ENCODE assay signal across 10 cellular contexts in genomic region chr5:116032094-116032517, GRCh38. TPM values are rescaled to one million over a fixed set of nuclear protein-coding genes. Genes with fewer than 3 reads are reported as not detected.
DNase-seq lines count a peak whose midpoint lies in the region; ATAC-seq and TF ChIP-seq lines count a peak whose summit lies in the region.
"Had no signal": no experiment of that assay in that cellular context is flagged by ENCODE, and none has a peak within 500 bp of the region (broad histone marks: within the 10 kb centered on the region; RNA-seq: fewer than 3 reads in every experiment).

ARL14EPL (plus strand) TSS chr5:116032472; CDS start chr5:116051466, 18,994 bp downstream.

- DNase-seq in activated CD4-positive, alpha-beta T cell treated with anti-CD3 and anti-CD28 coated beads for 48 hours: peak; percentile 7
- no peak for DNase-seq in activated CD4-positive, alpha-beta T cell treated with anti-CD3 and anti-CD28 coated beads, Interleukin-2, amount 50 U/mL, for 4 hours
- peak; percentile 90 for DNase-seq in NB4 (ENCODE audit: low read depth)
- peak; percentile 91 to 92 for DNase-seq in cardiac fibroblast (ENCODE audit: low read depth in 2 of 2)
- DNase-seq in myocyte (ENCODE audit: low read depth): peak; percentile 75
- no peak for DNase-seq in NCI-H1092 (lab: John Stamatoyannopoulos, UW)
- DNase-seq in glutamatergic neuron: no peak

- peak; percentile 28 for TF ChIP-seq CTCF in NB4 (IDR thresholded peaks at IDR 0.05; ENCODE audit: low read depth, low read length)
- TF ChIP-seq CTCF in cardiac fibroblast (IDR thresholded peaks at IDR 0.05; ENCODE audit: low read depth, low read length): peak; percentile 34
- TF ChIP-seq CTCF in glutamatergic neuron (IDR thresholded peaks at IDR 0.05; ENCODE audit: partially characterized antibody, unreplicated experiment): no peak

- ATAC-seq in HG02588 (IDR thresholded peaks at IDR 0.05; ENCODE audit: unreplicated experiment): peak; percentile 72

- H3K4me3 ChIP-seq in NB4 (ENCODE audit: low read depth, low read length) (no peak within 1 kb of the TSS), cardiac fibroblast (replicated peaks in 1 of 2; ENCODE audit: low read depth in 2 of 2, low read length in 2 of 2) (no peak within 1 kb of the TSS)

- H3K36me3 Mint-ChIP-seq in glutamatergic neuron (ENCODE audit: unreplicated experiment): no peaks in the 10 kb centered on the region

- H3K4me1 Mint-ChIP-seq in glutamatergic neuron (ENCODE audit: low read depth, unreplicated experiment): no peaks in the 10 kb centered on the region

- no peaks in the 10 kb centered on the region for H3K9me3 Mint-ChIP-seq in glutamatergic neuron (ENCODE audit: unreplicated experiment)
- H3K9me3 Mint-ChIP-seq: dendritic cell treated with granulocyte-macrophage colony-stimulating factor and Interleukin-4, amounts not matched to agents 40 ng/mL and 50 ng/mL, for 4 days had no signal

- no peak for TF ChIP-seq POLR2A in NB4 (IDR thresholded peaks at IDR 0.05; ENCODE audit: extremely low read depth, insufficient read length)

- H3K27ac Mint-ChIP-seq in glutamatergic neuron (ENCODE audit: unreplicated experiment): no peak within 1 kb of the TSS
- H3K27ac Mint-ChIP-seq: dendritic cell treated with granulocyte-macrophage colony-stimulating factor and Interleukin-4, amounts not matched to agents 40 ng/mL and 50 ng/mL, for 4 days had no signal

- H3K4me3 Mint-ChIP-seq in glutamatergic neuron (ENCODE audit: unreplicated experiment): no peak within 1 kb of the TSS
- H3K4me3 Mint-ChIP-seq: dendritic cell treated with granulocyte-macrophage colony-stimulating factor and Interleukin-4, amounts not matched to agents 40 ng/mL and 50 ng/mL, for 4 days had no signal

- no peaks in the 10 kb centered on the region for H3K27me3 Mint-ChIP-seq in glutamatergic neuron (ENCODE audit: unreplicated experiment)

RNA-seq across cellular contexts. Expression of gene ARL14EPL, which starts in this region (rescaled TPM):
- total RNA-seq in myocyte: 0.35 and 0.47 TPM in 2 replicates
- polyA plus RNA-seq in myocyte (2012): 0.05 TPM
- total RNA-seq in glutamatergic neuron (ENCODE audit: unreplicated experiment): not detected
- total RNA-seq: temporal lobe had no signal

Comparison
In these comparisons a context has a peak if more than half of its experiments do, and no peak if none do; other contexts are left out.
1. DNase-seq: peak in activated CD4-positive, alpha-beta T cell treated with anti-CD3 and anti-CD28 coated beads for 48 hours (single experiment), NB4 (single experiment) and cardiac fibroblast (2 of 2); none in activated CD4-positive, alpha-beta T cell treated with anti-CD3 and anti-CD28 coated beads, Interleukin-2, amount 50 U/mL, for 4 hours (0 of 2), NCI-H1092 (single experiment) and glutamatergic neuron (single experiment).
2. Peak in DNase-seq in myocyte; RNA of the gene not detected or under 1 TPM.